In the genomic region with DNA sequence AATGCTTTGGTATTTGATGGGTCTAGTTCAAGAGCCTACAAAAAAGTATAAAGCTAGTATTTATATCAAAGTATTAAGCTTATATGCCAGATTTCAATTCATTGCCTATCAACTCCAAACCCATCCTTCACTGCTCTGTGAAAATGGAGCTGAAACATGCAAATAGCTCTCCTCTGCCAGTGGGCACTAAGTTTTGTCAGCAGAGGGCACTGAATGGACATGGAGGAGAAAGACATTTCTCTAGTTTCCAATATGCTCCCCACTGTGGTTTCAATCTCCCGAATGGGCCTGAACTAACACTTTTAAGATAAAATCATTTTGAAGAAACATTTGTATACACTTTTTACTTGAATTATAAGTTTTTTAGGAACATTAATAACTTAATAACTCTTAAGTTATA, we compare ENCODE assay signal across 10 cellular contexts. TPM values are rescaled to one million over a fixed set of nuclear protein-coding genes. Genes with fewer than 3 reads are reported as not detected.
DNase-seq lines count a peak whose midpoint lies in the region; ATAC-seq and TF ChIP-seq lines count a peak whose summit lies in the region.
"Had no signal": no experiment of that assay in that cellular context is flagged by ENCODE, and none has a peak within 500 bp of the region (broad histone marks: within the 10 kb centered on the region; RNA-seq: fewer than 3 reads in every experiment).

No MANE protein-coding gene starts in this region.

- no peak overlapping the region for H3K4me3 ChIP-seq in KMS-11 (IDR thresholded peaks at IDR 0.05; ENCODE audit: insufficient read depth, low read depth, low read length)
- no peak overlapping the region for H3K4me3 ChIP-seq in brain microvascular endothelial cell (ENCODE audit: low read depth, low read length)
- no peak overlapping the region for H3K4me3 ChIP-seq in liver (ENCODE audit: low read depth in 1 of 3, low read length in 3 of 3)
- H3K4me3 ChIP-seq in gastrocnemius medialis: no peak overlapping the region

- no peaks in the 10 kb centered on the region for H3K79me2 ChIP-seq in KMS-11 (ENCODE audit: insufficient read depth, low read depth)

- H3K9ac ChIP-seq in KMS-11 (no peak overlapping the region), liver (ENCODE audit: low read depth in 1 of 2, low read length in 2 of 2) (no peak overlapping the region)

- intact Hi-C loops in gastrocnemius medialis (cut with DNase I; ENCODE audit: low total_unique reads): no loop called here

- H3K4me1 ChIP-seq in KMS-11 (ENCODE audit: low read depth, poor library complexity, severe bottlenecking) (no peaks in the 10 kb centered on the region), liver (ENCODE audit: control insufficient read depth in 4 of 4, insufficient read depth in 4 of 4, low read length in 3 of 4) (no peaks in the 10 kb centered on the region), gastrocnemius medialis (no peaks in the 10 kb centered on the region)

- DNase-seq in G401 (ENCODE audit: low spot score): peak; percentile 31
- no peak for DNase-seq in brain microvascular endothelial cell
- DNase-seq in gastrocnemius medialis: no peak
- no peak for DNase-seq in DMS79 (lab: John Stamatoyannopoulos, UW)
- DNase-seq in amniotic stem cell (lab: John Stamatoyannopoulos, UW): no peak
- DNase-seq: activated CD4-positive, alpha-beta T cell treated with anti-CD3 and anti-CD28 coated beads for 36 hours; NCI-H1105 had no signal

- H3K4me2 ChIP-seq in KMS-11: no peak overlapping the region

- TF ChIP-seq CTCF in KMS-11 (conservative IDR thresholded peaks at IDR 0.05; ENCODE audit: low read depth, low read length): peak; percentile 24; the same call in 1 of the 2 replicates
- peak; percentile 42 for TF ChIP-seq CTCF in brain microvascular endothelial cell (IDR thresholded peaks at IDR 0.05; ENCODE audit: low read depth, low read length, missing control alignments)
- no peak for TF ChIP-seq CTCF in liver (IDR thresholded peaks at IDR 0.05; ENCODE audit: low read depth, low read length, missing input control)
- no peak for TF ChIP-seq CTCF in gastrocnemius medialis (IDR thresholded peaks at IDR 0.05 in 4 of 5, conservative IDR thresholded peaks at IDR 0.05 in 1 of 5)

- H3K36me3 ChIP-seq in KMS-11 (ENCODE audit: insufficient read depth) (peaks cover 5% of the 10 kb centered on the region; the same call in 1 of the 2 replicates), brain microvascular endothelial cell (replicated peaks) (peaks cover 37% of the 10 kb centered on the region), liver (ENCODE audit: control insufficient read depth in 4 of 4, insufficient read depth in 3 of 4, low read depth in 1 of 4, low read length in 3 of 4) (peaks cover 3 to 74% (median 65%) of the 10 kb centered on the region in 4 donors), gastrocnemius medialis (peaks cover 3 to 97% of the 10 kb centered on the region in 2 donors)

- no peak for TF ChIP-seq POLR2A in gastrocnemius medialis (IDR thresholded peaks at IDR 0.05)

- H2AFZ ChIP-seq in KMS-11 (ENCODE audit: low read depth): no peak overlapping the region

- H3K27me3 ChIP-seq in KMS-11 (ENCODE audit: insufficient read depth, low read depth) (no peaks in the 10 kb centered on the region), brain microvascular endothelial cell (replicated peaks) (no peaks in the 10 kb centered on the region), liver (ENCODE audit: control insufficient read depth in 4 of 4, insufficient read depth in 4 of 4, low read length in 3 of 4) (no peaks in the 10 kb centered on the region), gastrocnemius medialis (no peaks in the 10 kb centered on the region)

- 80% methylated on average over 1 of the region's 1 CpG for WGBS in liver

- ATAC-seq in gastrocnemius medialis: no peak
- no peak for ATAC-seq in GM18867 (IDR thresholded peaks at IDR 0.05; ENCODE audit: unreplicated experiment)
- ATAC-seq: activated CD4-positive, alpha-beta T cell treated with anti-CD3 and anti-CD28 coated beads for 36 hours had no signal

- H4K20me1 ChIP-seq in KMS-11 (ENCODE audit: insufficient read depth): no peaks in the 10 kb centered on the region

- H3K9me3 ChIP-seq in liver (ENCODE audit: control insufficient read depth in 4 of 4, low read length in 3 of 4): no peaks in the 10 kb centered on the region
- H3K9me3 ChIP-seq in gastrocnemius medialis: no peaks in the 10 kb centered on the region

- in situ Hi-C loops in G401 (cut with HindIII; ENCODE audit: low sequenced_read_pairs) (no loop called here), brain microvascular endothelial cell (cut with HindIII; ENCODE audit: low pct_ligation_motif_present, low sequenced_read_pairs) (no loop called here), gastrocnemius medialis (cut with MboI; ENCODE audit: low sequenced_read_pairs in 4 of 4) (loop anchor here in 1 of 4 donors (25.0 kb wide), 2 partner anchors 476 to 726 kb away; no protein-coding TSS in a partner anchor)

- no peak overlapping the region for H3K27ac ChIP-seq in KMS-11
- no peak overlapping the region for H3K27ac ChIP-seq in brain microvascular endothelial cell
- H3K27ac ChIP-seq in liver (ENCODE audit: low read depth in 1 of 2, low read length in 2 of 2): no peak overlapping the region
- no peak overlapping the region for H3K27ac ChIP-seq in gastrocnemius medialis

- peak; percentile 26 to 57 for TF ChIP-seq RAD21 in liver (IDR thresholded peaks at IDR 0.05)

TF ChIP-seq in liver, 16 proteins besides CTCF, POLR2A, EP300 and RAD21:
- TF ChIP-seq EGR1 (IDR thresholded peaks at IDR 0.05; ENCODE audit: low read depth in 2 of 2) (no peak), FOXA1 (IDR thresholded peaks at IDR 0.05) (no peak), YY1 (IDR thresholded peaks at IDR 0.05) (no peak), NR2F2 (IDR thresholded peaks at IDR 0.05) (no peak), HNF4A (conservative IDR thresholded peaks at IDR 0.05) (no peak)
- TF ChIP-seq, protein P1, sequence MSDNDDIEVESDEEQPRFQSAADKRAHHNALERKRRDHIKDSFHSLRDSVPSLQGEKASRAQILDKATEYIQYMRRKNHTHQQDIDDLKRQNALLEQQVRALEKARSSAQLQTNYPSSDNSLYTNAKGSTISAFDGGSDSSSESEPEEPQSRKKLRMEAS (IDR thresholded peaks at IDR 0.05): no peak

RNA-seq across cellular contexts. Expression of gene PPID, which starts 12.4 kb away (rescaled TPM):
- total RNA-seq in G401 (2014; rRNA removed; shearing (Covaris generic)): 4.0 and 4.5 TPM in 2 replicates
- total RNA-seq in liver: 10 to 100 TPM; 14.8 to 16.7 TPM
- 10 to 100 TPM; 15.1 to 53.6 TPM for polyA plus RNA-seq in liver
- 10 to 100 TPM; 30.1 to 81.8 (median 40.6) TPM for total RNA-seq in gastrocnemius medialis

RNA-seq across cellular contexts. Expression of gene ETFDH, which starts 38.7 kb away (rescaled TPM):
- total RNA-seq in G401 (2014; rRNA removed; shearing (Covaris generic)): 10.5 and 17.1 TPM in 2 replicates
- total RNA-seq in liver (100 to 1,000 TPM in 1 of 2 donors, 10 to 100 TPM in 1; 40.7 to 151 TPM), gastrocnemius medialis (10 to 100 TPM; 53.1 to 83.1 (median 62.0) TPM)
- polyA plus RNA-seq in liver: 100 to 1,000 TPM; 114 to 119 TPM

RNA-seq across cellular contexts. Expression of gene C4orf46, which starts 39.1 kb away (rescaled TPM):
- total RNA-seq in G401 (2014; rRNA removed; shearing (Covaris generic)): 14.7 and 15.1 TPM in 2 replicates
- total RNA-seq in liver (1 to 10 TPM; 1.8 to 6.7 TPM), gastrocnemius medialis (1 to 10 TPM in 3 of 4 donors, under 1 TPM in 1; 0.51 to 2.1 (median 1.4) TPM)
- under 1 TPM; 0.40 to 0.92 TPM for polyA plus RNA-seq in liver

RNA-seq across cellular contexts. Expression of gene FNIP2, which starts 58.0 kb away (rescaled TPM):
- total RNA-seq in G401 (2014; rRNA removed; shearing (Covaris generic)): 19.8 and 28.9 TPM in 2 replicates
- total RNA-seq in liver (10 to 100 TPM; 36.7 to 88.7 TPM), gastrocnemius medialis (10 to 100 TPM in 3 of 4 donors, 1 to 10 TPM in 1; 9.9 to 32.8 (median 22.2) TPM)
- 10 to 100 TPM in 1 of 2 donors, 1 to 10 TPM in 1; 8.8 to 10.3 TPM for polyA plus RNA-seq in liver

Comparison
In these comparisons a context has a peak if more than half of its experiments do, and no peak if none do; other contexts are left out.
1. CTCF ChIP-seq: peak in KMS-11 (single experiment) and brain microvascular endothelial cell (single experiment); none in liver (single experiment) and gastrocnemius medialis (0 of 5).